ENCODE assay signal across 10 cellular contexts in the genomic region with DNA sequence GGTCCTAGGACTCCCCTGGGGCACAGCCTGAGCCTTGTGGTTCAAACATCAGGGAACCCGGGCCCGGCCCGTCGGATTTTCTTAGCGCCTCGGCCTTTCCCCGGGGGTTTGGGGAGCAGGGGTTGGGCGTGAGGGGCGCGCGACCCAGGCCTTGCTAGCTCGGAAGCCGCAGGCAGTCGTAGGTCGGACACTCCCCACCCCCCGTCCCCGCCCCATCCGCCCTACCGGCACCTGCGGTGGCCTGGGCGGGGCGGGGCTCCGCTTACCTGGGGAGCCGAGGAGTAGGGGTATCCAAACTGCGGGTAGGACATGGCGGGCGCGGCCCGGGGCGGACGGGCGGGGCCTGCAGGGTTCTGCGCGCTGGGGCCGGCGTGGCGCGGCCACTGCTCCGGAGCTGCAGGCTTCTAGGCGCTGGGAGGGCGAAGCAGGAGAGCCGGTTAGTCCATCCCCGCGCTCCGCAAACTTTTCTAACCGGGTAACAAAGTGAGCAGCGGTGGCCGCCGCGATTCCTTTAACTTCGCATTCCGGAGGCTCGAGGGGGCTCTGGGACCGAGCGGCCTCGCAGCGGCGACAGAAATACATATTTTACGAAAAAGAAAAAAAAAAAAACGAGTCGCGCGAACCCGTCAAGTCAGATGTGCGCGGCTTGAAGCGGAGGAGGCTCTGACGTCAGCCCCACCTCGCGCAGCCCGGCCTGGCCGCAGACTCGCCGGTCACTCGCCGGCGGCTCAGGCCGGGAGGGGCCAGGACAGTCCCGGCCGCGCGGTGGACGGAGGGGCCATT. TPM values are rescaled to one million over a fixed set of nuclear protein-coding genes. Genes with fewer than 3 reads are reported as not detected.
DNase-seq lines count a peak whose midpoint lies in the region; ATAC-seq and TF ChIP-seq lines count a peak whose summit lies in the region.
"Had no signal": no experiment of that assay in that cellular context is flagged by ENCODE, and none has a peak within 500 bp of the region (broad histone marks: within the 10 kb centered on the region; RNA-seq: fewer than 3 reads in every experiment).

A gene (minus strand): TSS at position 589 of the 783 bp plus-strand sequence. CDS start 278 bp downstream, at position 311.

- peak within 1 kb of the TSS; percentile 43 for H3K4me3 ChIP-seq in right cardiac atrium (ENCODE audit: low read length)
- peak within 1 kb of the TSS; percentile 23 for H3K4me3 ChIP-seq in skeletal muscle cell (ENCODE audit: low read depth, low read length)

- no peak within 1 kb of the TSS for H3K23ac ChIP-seq in H9 (ENCODE audit: insufficient read length, low read depth, low read length)

- no peak within 1 kb of the TSS for H4K5ac ChIP-seq in H9 (ENCODE audit: insufficient read length, low read depth, low read length)

- no peak within 1 kb of the TSS for H2BK5ac ChIP-seq in H9 (ENCODE audit: insufficient read length, low read length)

- no peak within 1 kb of the TSS for H2BK120ac ChIP-seq in H9 (ENCODE audit: low read depth, low read length, poor library complexity, severe bottlenecking)

- intact Hi-C loops in right cardiac atrium (cut with DNase I) = no loop called here

- no peaks in the 10 kb centered on the region for H4K20me1 ChIP-seq in H9 (ENCODE audit: control insufficient read depth, insufficient read depth, insufficient read length)

- H3K27ac Mint-ChIP-seq in H9 = no peak within 1 kb of the TSS
- no peak within 1 kb of the TSS for H3K27ac Mint-ChIP-seq in WTC11
- H3K27ac Mint-ChIP-seq: activated T-helper 17 cell treated with anti-CD3 and anti-CD28 coated beads, Interleukin-2, amount 50 U/mL, for 72 hours had no signal

- H3K18ac ChIP-seq in H9 (ENCODE audit: insufficient read length, low read depth, low read length) = no peak within 1 kb of the TSS

- H2AK5ac ChIP-seq in H9 (ENCODE audit: insufficient read length, low read length) = no peak within 1 kb of the TSS

- peak; percentile 84 for DNase-seq in H9
- peak; percentile 72 for DNase-seq in WTC11 (ENCODE audit: low spot score)
- DNase-seq in right cardiac atrium = peak in 2 of 3 donors; percentile 13 to 48
- no peak for DNase-seq in skeletal muscle cell (ENCODE audit: low read depth)
- DNase-seq in activated effector memory CD4-positive, alpha-beta T cell treated with Interleukin-2 at 50 U/mL for 16 hours = no peak
- no peak for DNase-seq in HT-29 (ENCODE audit: low spot score)

- H3K9me3 ChIP-seq in H9 (ENCODE audit: control insufficient read depth, low read depth, low read length) (no peaks in the 10 kb centered on the region), right cardiac atrium (ENCODE audit: control insufficient read depth, low read length) (no peaks in the 10 kb centered on the region)

- POLR2A ChIA-PET in WTC11 (lab: Charles Lee) = interaction anchor here (0.6 kb wide), 1 partner anchor 124 kb away, joined by 3 read pairs; no protein-coding TSS in a partner anchor

- H3K27me3 ChIP-seq in H9 (ENCODE audit: insufficient read depth, low read length) (peaks cover 75% of the 10 kb centered on the region), right cardiac atrium (ENCODE audit: control insufficient read depth, insufficient read depth) (no peaks in the 10 kb centered on the region)

- H3K4me1 Mint-ChIP-seq in H9 (peaks cover 15 to 28% of the 10 kb centered on the region in 2 experiments), WTC11 (peaks cover 29% of the 10 kb centered on the region)
- H3K4me1 Mint-ChIP-seq: activated T-helper 17 cell treated with anti-CD3 and anti-CD28 coated beads, Interleukin-2, amount 50 U/mL, for 72 hours had no signal

- H3K4me3 Mint-ChIP-seq in H9 = peak within 1 kb of the TSS; percentile 57 to 80
- peak within 1 kb of the TSS; percentile 78 for H3K4me3 Mint-ChIP-seq in WTC11
- H3K4me3 Mint-ChIP-seq: activated T-helper 17 cell treated with anti-CD3 and anti-CD28 coated beads, Interleukin-2, amount 50 U/mL, for 72 hours had no signal

- no peak within 1 kb of the TSS for H2BK12ac ChIP-seq in H9 (ENCODE audit: insufficient read length, low read depth, low read length)

- H3K4me1 ChIP-seq in H9 (ENCODE audit: insufficient read depth, low read length) (no peaks in the 10 kb centered on the region), right cardiac atrium (ENCODE audit: control insufficient read depth, insufficient read depth, low read length) (no peaks in the 10 kb centered on the region)

- H3K9ac ChIP-seq in H9 (ENCODE audit: extremely low read depth, insufficient read length, low read length) = no peak within 1 kb of the TSS

- peaks cover 21% of the 10 kb centered on the region for H3K23me2 ChIP-seq in H9 (ENCODE audit: insufficient read length, low read depth, low read length, poor library complexity, severe bottlenecking)

- H3K27me3 Mint-ChIP-seq in H9 (ENCODE audit: low read depth) (peaks cover 94% of the 10 kb centered on the region), WTC11 (ENCODE audit: low read depth) (peaks cover 90% of the 10 kb centered on the region)

- H3K36me3 Mint-ChIP-seq in H9 (ENCODE audit: insufficient read depth in 1 of 3, low read depth in 3 of 3) (peaks cover 0 to 12% (median 0%) of the 10 kb centered on the region in 3 experiments; a peak in 3 of 7 replicates), WTC11 (peaks cover 11% of the 10 kb centered on the region)

- H3K27ac ChIP-seq in H9 (ENCODE audit: insufficient read length, low read depth, low read length) (no peak within 1 kb of the TSS), right cardiac atrium (ENCODE audit: low read length) (no peak within 1 kb of the TSS)

- H3K4ac ChIP-seq in H9 (ENCODE audit: low read depth, low read length) = no peak within 1 kb of the TSS

- H3K79me1 ChIP-seq in H9 (ENCODE audit: insufficient read depth, low read depth, low read length, poor library complexity, severe bottlenecking) = no peaks in the 10 kb centered on the region

- TF ChIP-seq CTCF in H9 (conservative IDR thresholded peaks at IDR 0.05) (no peak), WTC11 (IDR thresholded peaks at IDR 0.05) (no peak)

- peak within 1 kb of the TSS; percentile 68 for H3K4me2 ChIP-seq in H9 (ENCODE audit: insufficient read depth, insufficient read length, low read length)

- no peak within 1 kb of the TSS for H3T11ph ChIP-seq in H9 (ENCODE audit: low read length)

- no CpG with 5 or more reads among the region's 83 CpGs for WGBS in H9 (ENCODE audit: extremely low coverage, insufficient read length, low lambda C conversion rate)
- WGBS in right cardiac atrium = 1% methylated on average over 83 of the region's 83 CpGs

- H2BK15ac ChIP-seq in H9 (ENCODE audit: low read depth, low read length) = no peak within 1 kb of the TSS

- CTCF ChIA-PET in WTC11 (lab: Charles Lee) = interaction anchor here (0.6 to 2.7 kb wide), 2 partner anchors 119 to 238 kb away, joined by 3 to 7 read pairs; no protein-coding TSS in a partner anchor

- no peak within 1 kb of the TSS for H3K56ac ChIP-seq in H9 (ENCODE audit: insufficient read length, low read depth, low read length)

- 0 out of 2 replicates have a peak within 1 kb of the TSS, but pooled peaks have one; percentile 29 for H3K14ac ChIP-seq in H9 (ENCODE audit: insufficient read depth, low read length)

- no peak within 1 kb of the TSS for H4K91ac ChIP-seq in H9 (ENCODE audit: insufficient read length, low read depth, low read length)

- peaks cover 4% of the 10 kb centered on the region in 2 experiments; a peak in 4 of 5 replicates for H3K9me3 Mint-ChIP-seq in H9
- H3K9me3 Mint-ChIP-seq in WTC11 = no peaks in the 10 kb centered on the region
- H3K9me3 Mint-ChIP-seq: activated T-helper 17 cell treated with anti-CD3 and anti-CD28 coated beads, Interleukin-2, amount 50 U/mL, for 72 hours had no signal

- ATAC-seq in WTC11 (peak; percentile 24), right cardiac atrium (peak in 1 of 2 donors; percentile 60), GM19023 (IDR thresholded peaks at IDR 0.05; ENCODE audit: unreplicated experiment) (no peak), GM18517 (IDR thresholded peaks at IDR 0.05; ENCODE audit: unreplicated experiment) (no peak)
- ATAC-seq: activated T-helper 17 cell treated with anti-CD3 and anti-CD28 coated beads, Interleukin-2, amount 50 U/mL, for 72 hours had no signal

- no peak within 1 kb of the TSS for H4K8ac ChIP-seq in H9 (replicated peaks; ENCODE audit: insufficient read length, low read depth, low read length)

- H2BK20ac ChIP-seq in H9 (ENCODE audit: low read depth, low read length, poor library complexity, severe bottlenecking) = no peak within 1 kb of the TSS

- no peaks in the 10 kb centered on the region for H3K79me2 ChIP-seq in H9 (ENCODE audit: insufficient read depth, low read length)

- H2AFZ ChIP-seq in H9 (ENCODE audit: low read length) = no peak within 1 kb of the TSS

TF ChIP-seq in WTC11, 78 proteins besides CTCF, POLR2A, EP300 and RAD21:
- TF ChIP-seq ETV6 (CRISPR knock-in tag; IDR thresholded peaks at IDR 0.05) (no peak), TEAD1 (CRISPR knock-in tag; IDR thresholded peaks at IDR 0.05) (0 out of 2 replicates have a peak, but pooled peaks have one; percentile 7), SP1 (CRISPR knock-in tag; conservative IDR thresholded peaks at IDR 0.05) (0 out of 2 replicates have a peak, but pooled peaks have one; percentile 12)

RNA-seq across cellular contexts. Expression of the gene that starts here (rescaled TPM):
- total RNA-seq in H9 (2021) (3.2 and 3.4 TPM in 2 replicates), WTC11 (2021) (7.0 to 9.0 TPM (median 7.6 TPM) in 3 replicates), right cardiac atrium (under 1 TPM in 1 of 4 donors, not detected in 3; 0.21 TPM)
- polyA plus RNA-seq in right cardiac atrium = not detected
- not detected in 2 replicates for total RNA-seq in HT-29 (2014; rRNA removed; shearing (Covaris generic))
- total RNA-seq: activated T-helper 17 cell treated with anti-CD3 and anti-CD28 coated beads, Interleukin-2, amount 50 U/mL, for 72 hours; liver had no signal
- polyA plus RNA-seq: liver had no signal

Comparison
In these comparisons a context has a peak if more than half of its experiments do, and no peak if none do; other contexts are left out.
1. Peak in DNase-seq and H3K4me3 ChIP-seq in right cardiac atrium; RNA of the gene not detected or under 1 TPM.
2. DNase-seq: peak in H9 (single experiment) and WTC11 (single experiment); none in skeletal muscle cell (single experiment), activated effector memory CD4-positive, alpha-beta T cell treated with Interleukin-2 at 50 U/mL for 16 hours (single experiment) and HT-29 (single experiment).